18 cellular contexts compared by ENCODE assay signal in the genomic region with DNA sequence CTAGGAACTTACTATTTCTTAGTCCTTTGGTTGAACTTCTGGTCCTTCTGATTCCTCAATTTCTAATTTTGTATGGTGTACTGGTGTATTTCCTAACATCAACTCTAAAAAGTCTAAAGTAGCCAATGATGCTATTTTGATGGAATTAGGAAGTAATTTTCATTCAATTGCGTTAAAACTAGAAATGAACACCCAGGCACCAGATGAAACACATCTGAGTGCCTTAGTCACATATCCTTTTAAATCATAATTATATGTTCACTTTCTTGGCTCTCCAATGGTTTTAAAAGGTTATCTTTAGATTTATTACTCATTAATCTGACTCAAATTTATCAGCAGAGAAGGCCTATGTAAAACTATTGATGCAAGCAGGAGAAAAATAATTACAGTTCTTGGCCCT.
A peak's percentile ranks its signal among the peaks of the same experiment; 100 is the strongest.
DNase-seq lines count a peak whose midpoint lies in the region; TF ChIP-seq lines count a peak whose summit lies in the region.
"Had no signal": no experiment of that assay in that cellular context is flagged by ENCODE, and none has a peak within 500 bp of the region (broad histone marks: within the 10 kb centered on the region; RNA-seq: fewer than 3 reads in every experiment).

No MANE protein-coding gene starts in this region.

- TF ChIP-seq CTCF in epithelial cell of esophagus (IDR thresholded peaks at IDR 0.05; ENCODE audit: insufficient read depth, low read depth, low read length, missing control alignments), result no peak
- TF ChIP-seq CTCF in lower leg skin (IDR thresholded peaks at IDR 0.05), result no peak

- no peaks in the 10 kb centered on the region for H3K9me3 ChIP-seq in subcutaneous abdominal adipose tissue (ENCODE audit: control insufficient read depth in 5 of 5, low read length in 5 of 5)
- H3K9me3 ChIP-seq: BLaER1, prostate gland had no signal

- no peak for TF ChIP-seq POLR2A in lower leg skin (IDR thresholded peaks at IDR 0.05)

- intact Hi-C loops in lower leg skin (cut with DNase I; ENCODE audit: low total_unique reads), result no loop called here

- peaks cover 1 to 25% (median 22%) of the 10 kb centered on the region in 5 donors for H3K4me1 ChIP-seq in subcutaneous abdominal adipose tissue (ENCODE audit: control insufficient read depth in 5 of 5, insufficient read depth in 5 of 5, low read length in 5 of 5)
- H3K4me1 ChIP-seq: prostate gland had no signal

- peak overlapping the region; percentile 69 for H3K27ac ChIP-seq in subcutaneous abdominal adipose tissue (ENCODE audit: low read depth, low read length)
- H3K27ac ChIP-seq: BLaER1 had no signal

- WGBS in lower leg skin, 2 donors, result 20 to 26% methylated on average over 1 of the region's 1 CpG

- DNase-seq in LHCN-M2 (ENCODE audit: low read depth), result peak; percentile 23
- peak; percentile 64 for DNase-seq in epithelial cell of esophagus (ENCODE audit: low read depth)
- peak; percentile 23 for DNase-seq in kidney glomerular epithelial cell (lab: John Stamatoyannopoulos, UW)
- DNase-seq in lower leg skin (ENCODE audit: low spot score in 2 of 2), result no peak
- DNase-seq in NK-92 (lab: John Stamatoyannopoulos, UW; ENCODE audit: unreplicated experiment), result no peak
- no peak for DNase-seq in NCI-H446 (lab: John Stamatoyannopoulos, UW)
- no peak for DNase-seq in MV-4-11 (lab: John Stamatoyannopoulos, UW)
- DNase-seq: activated CD4-positive, CD25-positive, alpha-beta regulatory T cell; activated CD8-positive, alpha-beta memory T cell treated with anti-CD3 and anti-CD28 coated beads, Interleukin-2, amount 50 U/mL, for 4 hours; activated naive CD8-positive, alpha-beta T cell treated with anti-CD3 and anti-CD28 coated beads, Interleukin-2, amount 50 U/mL, for 24 hours; effector CD8-positive, alpha-beta T cell; hypothalamus; Karpas-422; NCI-H2081; stimulated activated CD4-positive, alpha-beta T cell treated with anti-CD3 and anti-CD28 coated beads, Interleukin-2, amount 100 ng/mL, for 48 hours had no signal

- no peaks in the 10 kb centered on the region for H3K36me3 ChIP-seq in subcutaneous abdominal adipose tissue (ENCODE audit: control insufficient read depth in 5 of 5, insufficient read depth in 5 of 5, low read length in 5 of 5)
- H3K36me3 ChIP-seq: BLaER1, prostate gland had no signal

- H3K27me3 ChIP-seq in subcutaneous abdominal adipose tissue (ENCODE audit: control insufficient read depth in 5 of 5, insufficient read depth in 4 of 5, low read length in 5 of 5), result no peaks in the 10 kb centered on the region
- H3K27me3 ChIP-seq: BLaER1 had no signal

- no peak overlapping the region for H3K9ac ChIP-seq in subcutaneous abdominal adipose tissue (ENCODE audit: low read length in 5 of 5)
- H3K9ac ChIP-seq: BLaER1 had no signal

- H3K4me3 ChIP-seq in epithelial cell of esophagus (ENCODE audit: low read length) (no peak overlapping the region), subcutaneous abdominal adipose tissue (ENCODE audit: low read depth in 1 of 5, low read length in 5 of 5) (no peak overlapping the region), lower leg skin (ENCODE audit: low read depth, poor library complexity, severe bottlenecking) (no peak overlapping the region)
- H3K4me3 ChIP-seq: BLaER1, prostate gland had no signal

Comparison
In these comparisons a context has a peak if more than half of its experiments do, and no peak if none do; other contexts are left out.
1. DNase-seq: peak in LHCN-M2 (single experiment), epithelial cell of esophagus (single experiment) and kidney glomerular epithelial cell (single experiment); none in lower leg skin (0 of 2), NK-92 (single experiment), NCI-H446 (0 of 2) and MV-4-11 (single experiment).